13 cellular contexts compared by ENCODE assay signal in genomic region chr10:86647773-86648705, GRCh38. TPM values are rescaled to one million over a fixed set of nuclear protein-coding genes. Genes with fewer than 3 reads are reported as not detected.
A peak's percentile ranks its signal among the peaks of the same experiment; 100 is the strongest.
DNase-seq lines count a peak whose midpoint lies in the region; ATAC-seq and TF ChIP-seq lines count a peak whose summit lies in the region.
"Had no signal": no experiment of that assay in that cellular context is flagged by ENCODE, and none has a peak within 500 bp of the region (broad histone marks: within the 10 kb centered on the region; RNA-seq: fewer than 3 reads in every experiment).

No MANE protein-coding gene starts in this region.

- ATAC-seq in GM21515 (IDR thresholded peaks at IDR 0.05; ENCODE audit: unreplicated experiment), result no peak
- no peak for ATAC-seq in HG02870 (IDR thresholded peaks at IDR 0.05; ENCODE audit: unreplicated experiment)
- ATAC-seq: activated T-cell treated with anti-CD3 and anti-CD28 coated beads, Interleukin-2, amount 50 U/mL, for 4 hours; natural killer cell had no signal

- no peak for TF ChIP-seq CTCF in PC-9 (conservative IDR thresholded peaks at IDR 0.05)
- no peak for TF ChIP-seq CTCF in testis (IDR thresholded peaks at IDR 0.05)

- peak overlapping the region; percentile 52 for H3K4me2 ChIP-seq in PC-9

- CTCF ChIA-PET in PC-9 (lab: Charles Lee), result interaction anchor here (1.0 kb wide), 1 partner anchor 31 kb away, joined by 3 read pairs; no protein-coding TSS in a partner anchor

- no peaks in the 10 kb centered on the region for H3K9me2 ChIP-seq in PC-9 (ENCODE audit: insufficient read depth)

- intact Hi-C loops in PC-9 (cut with micrococcal nuclease; ENCODE audit: unreplicated experiment), result loop anchor here (2.0 to 5.0 kb wide), 2 partner anchors 34 to 127 kb away; partner anchors contain the start of gene WAPL
- intact Hi-C loops in testis (cut with DNase I; ENCODE audit: low total_unique reads), result no loop called here

- no peak overlapping the region for H3K4me3 ChIP-seq in PC-9
- H3K4me3 ChIP-seq in testis, result no peak overlapping the region
- H3K4me3 ChIP-seq: thoracic aorta had no signal

- no TSS peak for BruUV-seq in PC-9 (replicated peaks; lab: Mats Ljungman, UMichigan)

- no peaks in the 10 kb centered on the region for H3K79me2 ChIP-seq in PC-9 (ENCODE audit: low read depth)

- no peak overlapping the region for H2AFZ ChIP-seq in PC-9

- no peak for TF ChIP-seq POLR2A in testis (IDR thresholded peaks at IDR 0.05)

- peak; percentile 22 for DNase-seq in activated CD8-positive, alpha-beta memory T cell treated with anti-CD3 and anti-CD28 coated beads, Interleukin-2, amount 50 U/mL, for 48 hours
- no peak for DNase-seq in activated CD8-positive, alpha-beta memory T cell treated with anti-CD3 and anti-CD28 coated beads for 24 hours
- DNase-seq in PC-9, result peak; percentile 33 to 81
- peak; percentile 61 for DNase-seq in epidermal melanocyte (ENCODE audit: insufficient read length, low spot score)
- peak; percentile 19 for DNase-seq in testis
- DNase-seq in effector CD4-positive, alpha-beta T cell, result no peak
- DNase-seq: activated B cell treated with CpG ODN at 0.5 μM for 24 hours; activated T-cell treated with anti-CD3 and anti-CD28 coated beads, Interleukin-2, amount 50 U/mL, for 4 hours; Calu3; natural killer cell had no signal

- H3K4me1 ChIP-seq in PC-9 (replicated peaks; ENCODE audit: insufficient read depth) (peaks cover 59% of the 10 kb centered on the region), testis (peaks cover 12% of the 10 kb centered on the region)

- WGBS in testis, 2 donors, result 68 to 76% methylated on average over 13 of the region's 13 CpGs

- H3K27ac ChIP-seq in PC-9, result peak overlapping the region; percentile 61
- no peak overlapping the region for H3K27ac ChIP-seq in testis
- H3K27ac ChIP-seq: thoracic aorta had no signal

- no peaks in the 10 kb centered on the region for H4K20me1 ChIP-seq in PC-9 (ENCODE audit: insufficient read depth)

- H3K9me3 ChIP-seq in PC-9 (ENCODE audit: insufficient read depth, low read depth) (no peaks in the 10 kb centered on the region), testis (no peaks in the 10 kb centered on the region)
- H3K9me3 ChIP-seq: thoracic aorta had no signal

- H3K36me3 ChIP-seq in PC-9 (ENCODE audit: low read depth), result no peaks in the 10 kb centered on the region
- H3K36me3 ChIP-seq in testis (ENCODE audit: low read depth, missing control alignments), result no peaks in the 10 kb centered on the region
- H3K36me3 ChIP-seq: thoracic aorta had no signal

- peaks cover 25% of the 10 kb centered on the region for H3F3A ChIP-seq in PC-9 (ENCODE audit: insufficient read depth, low read depth)

- POLR2A ChIA-PET in PC-9 (lab: Charles Lee; ENCODE audit: unreplicated experiment), result interaction anchor here (0.5 to 0.6 kb wide), 4 partner anchors 24 to 558 kb away, joined by 3 to 8 read pairs (median 4); no protein-coding TSS in a partner anchor

- H3K27me3 ChIP-seq in PC-9 (ENCODE audit: insufficient read depth, low read depth) (no peaks in the 10 kb centered on the region), testis (no peaks in the 10 kb centered on the region)

RNA-seq across cellular contexts. Expression of gene OPN4, which starts 6.3 kb away (rescaled TPM):
- 0.15 and 0.23 TPM in 2 replicates for total RNA-seq in PC-9 (2021)
- total RNA-seq in testis, result under 1 TPM in 1 of 2 donors, not detected in 1; 0.19 TPM
- polyA plus RNA-seq in testis (ENCODE audit: insufficient read depth, low read depth, low replicate concordance), result not detected
- total RNA-seq: activated B cell treated with CpG ODN at 0.5 μM for 24 hours; activated T-cell treated with anti-CD3 and anti-CD28 coated beads, Interleukin-2, amount 50 U/mL, for 4 hours; Calu3; natural killer cell; thoracic aorta had no signal

RNA-seq across cellular contexts. Expression of gene LDB3, which starts 20.3 kb away (rescaled TPM):
- 0.63 and 0.73 TPM in 2 replicates for total RNA-seq in PC-9 (2021)
- 1 to 10 TPM; 2.7 to 3.6 TPM for total RNA-seq in testis
- polyA plus RNA-seq in testis (ENCODE audit: insufficient read depth, low read depth, low replicate concordance), result 20.3 TPM
- total RNA-seq: activated B cell treated with CpG ODN at 0.5 μM for 24 hours, Calu3 had no signal

Comparison
In these comparisons a context has a peak if more than half of its experiments do, and no peak if none do; other contexts are left out.
1. DNase-seq: peak in activated CD8-positive, alpha-beta memory T cell treated with anti-CD3 and anti-CD28 coated beads, Interleukin-2, amount 50 U/mL, for 48 hours (single experiment), PC-9 (2 of 2), epidermal melanocyte (single experiment) and testis (single experiment); none in activated CD8-positive, alpha-beta memory T cell treated with anti-CD3 and anti-CD28 coated beads for 24 hours (single experiment) and effector CD4-positive, alpha-beta T cell (single experiment).